22 cellular contexts compared by ENCODE assay signal in genomic region chr6:36946526-36946925, GRCh38. TPM values are rescaled to one million over a fixed set of nuclear protein-coding genes. Genes with fewer than 3 reads are reported as not detected.
DNase-seq lines count a peak whose midpoint lies in the region; ATAC-seq, FAIRE-seq and TF ChIP-seq lines count a peak whose summit lies in the region.
"Had no signal": no experiment of that assay in that cellular context is flagged by ENCODE, and none has a peak within 500 bp of the region (broad histone marks: within the 10 kb centered on the region; RNA-seq: fewer than 3 reads in every experiment).

No MANE protein-coding gene starts in this region.

- H2BK5ac ChIP-seq in H1 (ENCODE audit: low read depth, low read length) = no peak overlapping the region

- H4K91ac ChIP-seq in H1 (replicated peaks; ENCODE audit: insufficient read length, low read length) = no peak overlapping the region

- no peak overlapping the region for H2AFZ ChIP-seq in H1 (ENCODE audit: low read length)

- H3K4me1 ChIP-seq in H1 (replicated peaks in 1 of 4; ENCODE audit: control insufficient read depth in 3 of 4, insufficient read depth in 4 of 4, low read length in 3 of 4) = peaks cover 3 to 23% (median 5%) of the 10 kb centered on the region in 4 experiments
- H3K4me1 ChIP-seq: BE2C, SJCRH30 had no signal

- H3K4me2 ChIP-seq in H1 (ENCODE audit: insufficient read depth in 1 of 2, low read depth in 2 of 2, low read length in 2 of 2) = no peak overlapping the region

- no peak for TF ChIP-seq RAD21 in H1 (IDR thresholded peaks at IDR 0.05 in 1 of 2, conservative IDR thresholded peaks at IDR 0.05 in 1 of 2; ENCODE audit: low read depth in 2 of 2, low read length in 2 of 2)

- H3K9me3 ChIP-seq in H1 (ENCODE audit: insufficient read depth in 2 of 2, low read depth in 1 of 2, low read length in 1 of 2) = no peaks in the 10 kb centered on the region
- H3K9me3 ChIP-seq: BE2C, SJCRH30 had no signal

- H2BK12ac ChIP-seq in H1 (ENCODE audit: low read depth, low read length) = 0 out of 2 replicates have a peak overlapping the region, but pooled peaks have one; percentile 17

- H4K8ac ChIP-seq in H1 (ENCODE audit: extremely low read depth, insufficient read depth, low read length) = peak overlapping the region; percentile 22; the same call in 1 of the 2 replicates

- H3K23ac ChIP-seq in H1 (ENCODE audit: insufficient read length) = no peak overlapping the region

- H2BK15ac ChIP-seq in H1 (ENCODE audit: low read length) = no peak overlapping the region; the same call in 1 of the 2 replicates

- H2AK5ac ChIP-seq in H1 (ENCODE audit: low read depth, low read length) = no peak overlapping the region

- no peak overlapping the region for H2BK120ac ChIP-seq in H1 (replicated peaks; ENCODE audit: low read depth, low read length)

- H3K27me3 ChIP-seq in H1 (replicated peaks in 1 of 4; ENCODE audit: control insufficient read depth in 3 of 4, extremely low read depth in 1 of 4, insufficient read depth in 3 of 4, low read length in 3 of 4) = no peaks in the 10 kb centered on the region
- H3K27me3 ChIP-seq: BE2C, SJCRH30 had no signal

- no peak overlapping the region for H3K4me3 ChIP-seq in H1 (ENCODE audit: extremely low read depth in 1 of 4, insufficient read depth in 2 of 4, low read depth in 3 of 4, low read length in 4 of 4)
- H3K4me3 ChIP-seq: SJCRH30 had no signal

- peaks cover 23% of the 10 kb centered on the region for H3K4me1 Mint-ChIP-seq in activated naive CD8-positive, alpha-beta T cell treated with anti-CD3 and anti-CD28 coated beads for 36 hours
- H3K4me1 Mint-ChIP-seq in activated naive CD8-positive, alpha-beta T cell treated with anti-CD3 and anti-CD28 coated beads, Interleukin-2, amount 50 U/mL, for 24 hours = peaks cover 16% of the 10 kb centered on the region

- H3K27me3 Mint-ChIP-seq in activated naive CD8-positive, alpha-beta T cell treated with anti-CD3 and anti-CD28 coated beads for 36 hours = no peaks in the 10 kb centered on the region
- peaks cover 3% of the 10 kb centered on the region for H3K27me3 Mint-ChIP-seq in activated naive CD8-positive, alpha-beta T cell treated with anti-CD3 and anti-CD28 coated beads, Interleukin-2, amount 50 U/mL, for 24 hours

- POLR2A ChIA-PET in H1 (lab: Charles Lee; ENCODE audit: partially characterized antibody) = interaction anchor here (1.6 kb wide), 1 partner anchor 10 kb away, joined by 5 read pairs; no protein-coding TSS in a partner anchor

- H3K9ac ChIP-seq in H1 (replicated peaks in 1 of 4; ENCODE audit: extremely low read depth in 1 of 4, low read depth in 3 of 4, low read length in 3 of 4) = no peak overlapping the region

- CTCF ChIA-PET in H1 (lab: Charles Lee; ENCODE audit: partially characterized antibody) = interaction anchor here (1.0 to 1.4 kb wide), 2 partner anchors 18 to 32 kb away, joined by 3 read pairs; no protein-coding TSS in a partner anchor

- no peaks in the 10 kb centered on the region for H3K36me3 Mint-ChIP-seq in activated naive CD8-positive, alpha-beta T cell treated with anti-CD3 and anti-CD28 coated beads for 36 hours
- no peaks in the 10 kb centered on the region for H3K36me3 Mint-ChIP-seq in activated naive CD8-positive, alpha-beta T cell treated with anti-CD3 and anti-CD28 coated beads, Interleukin-2, amount 50 U/mL, for 24 hours (ENCODE audit: low read depth)

- peak overlapping the region; percentile 34 for H3K27ac Mint-ChIP-seq in activated naive CD8-positive, alpha-beta T cell treated with anti-CD3 and anti-CD28 coated beads for 36 hours
- H3K27ac Mint-ChIP-seq in activated naive CD8-positive, alpha-beta T cell treated with anti-CD3 and anti-CD28 coated beads, Interleukin-2, amount 50 U/mL, for 24 hours = no peak overlapping the region

- no peak for ATAC-seq in activated naive CD8-positive, alpha-beta T cell treated with anti-CD3 and anti-CD28 coated beads, Interleukin-2, amount 50 U/mL, for 24 hours
- no peak for ATAC-seq in GM19035 (IDR thresholded peaks at IDR 0.05; ENCODE audit: unreplicated experiment)

- H3K79me2 ChIP-seq in H1 (ENCODE audit: control insufficient read depth in 1 of 2, insufficient read depth in 2 of 2, low read length in 2 of 2) = no peaks in the 10 kb centered on the region

- no peak for TF ChIP-seq EP300 in H1 (IDR thresholded peaks at IDR 0.05; ENCODE audit: borderline replicate concordance in 1 of 2, low read depth in 2 of 2, low read length in 2 of 2)

- no peaks in the 10 kb centered on the region for H3K36me3 ChIP-seq in H1 (ENCODE audit: control insufficient read depth in 2 of 4, insufficient read depth in 4 of 4, low read length in 3 of 4)
- H3K36me3 ChIP-seq: BE2C, SJCRH30 had no signal

- no peak overlapping the region for H3K14ac ChIP-seq in H1 (ENCODE audit: insufficient read length)

- no peaks in the 10 kb centered on the region for H3K9me3 Mint-ChIP-seq in activated naive CD8-positive, alpha-beta T cell treated with anti-CD3 and anti-CD28 coated beads for 36 hours
- H3K9me3 Mint-ChIP-seq in activated naive CD8-positive, alpha-beta T cell treated with anti-CD3 and anti-CD28 coated beads, Interleukin-2, amount 50 U/mL, for 24 hours = no peaks in the 10 kb centered on the region

- H3K79me1 ChIP-seq in H1 (ENCODE audit: low read depth, low read length) = no peaks in the 10 kb centered on the region

- H4K5ac ChIP-seq in H1 (ENCODE audit: insufficient read length, low read depth, low read length) = no peak overlapping the region

- H3K23me2 ChIP-seq in H1 (ENCODE audit: low read depth, low read length) = no peaks in the 10 kb centered on the region

- H3K56ac ChIP-seq in H1 (replicated peaks; ENCODE audit: insufficient read length, low read depth, low read length) = no peak overlapping the region

- TF ChIP-seq CTCF in H1 (IDR thresholded peaks at IDR 0.05; ENCODE audit: control extremely low read depth in 1 of 3, insufficient read depth in 1 of 3, low read depth in 1 of 3, low read length in 3 of 3) = no peak

- 87% methylated on average over 4 of the region's 4 CpGs; no CpG with 5 or more reads in 1 of the 2 experiments for WGBS in H1 (ENCODE audit: extremely low coverage in 1 of 2, insufficient coverage in 1 of 2, insufficient read length in 1 of 2, insufficient replicate concordance in 2 of 2, low coverage in 1 of 2, low lambda C conversion rate in 2 of 2, missing lambda C conversion rate in 1 of 2), 2 experiments

- no peaks in the 10 kb centered on the region for H4K20me1 ChIP-seq in H1 (replicated peaks in 1 of 2; ENCODE audit: control insufficient read depth in 1 of 2, insufficient read depth in 2 of 2, low read length in 2 of 2)

- no peak overlapping the region for H2BK20ac ChIP-seq in H1 (ENCODE audit: low read length)

- peak overlapping the region; percentile 6; the same call in 1 of the 2 replicates for H3K18ac ChIP-seq in H1 (ENCODE audit: extremely low read depth, low read length)

- DNase-seq in activated naive CD8-positive, alpha-beta T cell treated with anti-CD3 and anti-CD28 coated beads for 36 hours = no peak
- DNase-seq in activated naive CD8-positive, alpha-beta T cell treated with anti-CD3 and anti-CD28 coated beads, Interleukin-2, amount 50 U/mL, for 24 hours = no peak
- peak; percentile 12 for DNase-seq in NCI-H146 treated with DMSO at 0.1 percent for 48 hours (lab: John Stamatoyannopoulos, UW; ENCODE audit: unreplicated experiment)
- no peak for DNase-seq in H1 (ENCODE audit: low read depth in 1 of 2, low spot score in 2 of 2)
- no peak for DNase-seq in substantia nigra (lab: John Stamatoyannopoulos, UW)
- no peak for DNase-seq in C1 segment of cervical spinal cord (lab: John Stamatoyannopoulos, UW)
- no peak for DNase-seq in COLO668 (lab: John Stamatoyannopoulos, UW; ENCODE audit: unreplicated experiment)
- DNase-seq: BE2C; DMS 273 treated with DMSO at 0.1 percent for 48 hours; H7; IMR-90; Kasumi-1; NCI-H1105 treated with DMSO at 0.1 percent for 48 hours; NCI-H2029 treated with DMSO at 0.1 percent for 48 hours; NCI-H2227 treated with DMSO at 0.1 percent for 48 hours; NCI-H524 treated with DMSO at 0.1 percent for 48 hours; NK-92 treated with Interleukin-12 subunit alpha and Interleukin-12 subunit beta, amount 100 ng/mL, for 24 hours; OCI-M1; RPMI8226 had no signal

- no peak for FAIRE-seq in H1 (lab: Jason Lieb, UNC)

- H3K27ac ChIP-seq in H1 (ENCODE audit: low read depth, low read length) = no peak overlapping the region
- H3K27ac ChIP-seq in substantia nigra (ENCODE audit: low read depth, low read length, poor library complexity, severe bottlenecking) = peak overlapping the region; percentile 92
- H3K27ac ChIP-seq: SJCRH30 had no signal

- no peak overlapping the region for H3K4ac ChIP-seq in H1 (replicated peaks; ENCODE audit: insufficient read length, low read depth, low read length)

- TF ChIP-seq POLR2A in H1 (IDR thresholded peaks at IDR 0.05; ENCODE audit: control extremely low read depth in 1 of 2, low read depth in 2 of 2, low read length in 2 of 2) = no peak

- H3K4me3 Mint-ChIP-seq in activated naive CD8-positive, alpha-beta T cell treated with anti-CD3 and anti-CD28 coated beads for 36 hours = no peak overlapping the region
- H3K4me3 Mint-ChIP-seq in activated naive CD8-positive, alpha-beta T cell treated with anti-CD3 and anti-CD28 coated beads, Interleukin-2, amount 50 U/mL, for 24 hours = no peak overlapping the region

RNA-seq across cellular contexts. Expression of gene PI16, which starts 8.0 kb away (rescaled TPM):
- under 1 TPM; 0.18 to 0.39 TPM for total RNA-seq in activated naive CD8-positive, alpha-beta T cell treated with anti-CD3 and anti-CD28 coated beads for 36 hours
- total RNA-seq in H1 (2021; fragmentation: NEBNext Ultra II Directional; extraction: Animal tissue kit (Norgen Biotek cat#: 25700)) = not detected in 2 replicates
- polyA plus RNA-seq in H1 (2011; rRNA removed) = 0.05 and 0.06 TPM in 2 replicates
- polyA plus RNA-seq in H1 (2011; cell fraction: cytosol; rRNA removed) = 0.12 TPM
- 0.27 TPM for polyA plus RNA-seq in H1 (2011; cell fraction: nucleus; rRNA removed)
- polyA plus RNA-seq in H1 (2012, experiment 1 of 2) = not detected in 4 replicates
- 0.08 TPM for polyA plus RNA-seq in H1 (2012, experiment 2 of 2)
- not detected for polyA plus RNA-seq in H1 (2013, experiment 1 of 2)
- not detected for polyA plus RNA-seq in H1 (2013, experiment 2 of 2)
- not detected in 2 replicates for polyA minus RNA-seq in H1 (2011; rRNA and poly(A)+ RNA removed)
- not detected for polyA minus RNA-seq in H1 (2011; cell fraction: cytosol; rRNA and poly(A)+ RNA removed)
- not detected for polyA minus RNA-seq in H1 (2011; cell fraction: nucleus; rRNA and poly(A)+ RNA removed)
- total RNA-seq: H7, HT-29, IMR-90, SJCRH30 had no signal

RNA-seq across cellular contexts. Expression of gene MTCH1, which starts 39.5 kb away (rescaled TPM):
- total RNA-seq in activated naive CD8-positive, alpha-beta T cell treated with anti-CD3 and anti-CD28 coated beads for 36 hours = 100 to 1,000 TPM; 102 to 103 TPM
- 205 and 214 TPM in 2 replicates for total RNA-seq in H1 (2021; fragmentation: NEBNext Ultra II Directional; extraction: Animal tissue kit (Norgen Biotek cat#: 25700))
- 169 and 242 TPM in 2 replicates for polyA plus RNA-seq in H1 (2011; rRNA removed)
- polyA plus RNA-seq in H1 (2011; cell fraction: cytosol; rRNA removed) = 194 TPM
- polyA plus RNA-seq in H1 (2011; cell fraction: nucleus; rRNA removed) = 214 TPM
- 231 to 258 TPM (median 241 TPM) in 4 replicates for polyA plus RNA-seq in H1 (2012, experiment 1 of 2)
- 260 TPM for polyA plus RNA-seq in H1 (2012, experiment 2 of 2)
- 118 TPM for polyA plus RNA-seq in H1 (2013, experiment 1 of 2)
- polyA plus RNA-seq in H1 (2013, experiment 2 of 2) = 119 TPM
- 152 and 188 TPM in 2 replicates for polyA minus RNA-seq in H1 (2011; rRNA and poly(A)+ RNA removed)
- polyA minus RNA-seq in H1 (2011; cell fraction: cytosol; rRNA and poly(A)+ RNA removed) = 86.4 TPM
- 82.3 TPM for polyA minus RNA-seq in H1 (2011; cell fraction: nucleus; rRNA and poly(A)+ RNA removed)

RNA-seq across cellular contexts. Expression of gene FGD2, which starts 58.9 kb away (rescaled TPM):
- total RNA-seq in activated naive CD8-positive, alpha-beta T cell treated with anti-CD3 and anti-CD28 coated beads for 36 hours = 1 to 10 TPM; 1.7 to 1.8 TPM
- 0.19 and 0.32 TPM in 2 replicates for total RNA-seq in H1 (2021; fragmentation: NEBNext Ultra II Directional; extraction: Animal tissue kit (Norgen Biotek cat#: 25700))
- 0.12 and 0.24 TPM in 2 replicates for polyA plus RNA-seq in H1 (2011; rRNA removed)
- polyA plus RNA-seq in H1 (2011; cell fraction: cytosol; rRNA removed) = 0.18 TPM
- 0.76 TPM for polyA plus RNA-seq in H1 (2011; cell fraction: nucleus; rRNA removed)
- polyA plus RNA-seq in H1 (2012, experiment 1 of 2) = 0.10 to 0.13 TPM in 2 of 4 replicates, not detected in the others
- 0.09 TPM for polyA plus RNA-seq in H1 (2012, experiment 2 of 2)
- polyA plus RNA-seq in H1 (2013, experiment 1 of 2) = 0.24 TPM
- 0.22 TPM for polyA plus RNA-seq in H1 (2013, experiment 2 of 2)
- polyA minus RNA-seq in H1 (2011; rRNA and poly(A)+ RNA removed) = 0.06 and 0.56 TPM in 2 replicates
- not detected for polyA minus RNA-seq in H1 (2011; cell fraction: cytosol; rRNA and poly(A)+ RNA removed)
- polyA minus RNA-seq in H1 (2011; cell fraction: nucleus; rRNA and poly(A)+ RNA removed) = 0.70 TPM
- total RNA-seq: IMR-90, SJCRH30 had no signal
